In genomic region chr7:47537716-47538640, GRCh38 we compare ENCODE assay signal across 12 cellular contexts. TPM values are rescaled to one million over a fixed set of nuclear protein-coding genes. Genes with fewer than 3 reads are reported as not detected.
DNase-seq lines count a peak whose midpoint lies in the region; ATAC-seq and TF ChIP-seq lines count a peak whose summit lies in the region.
"Had no signal": no experiment of that assay in that cellular context is flagged by ENCODE, and none has a peak within 500 bp of the region (broad histone marks: within the 10 kb centered on the region; RNA-seq: fewer than 3 reads in every experiment).

No MANE protein-coding gene starts in this region.

- DNase-seq in BJ (ENCODE audit: low read depth) (no peak), adipocyte (ENCODE audit: low read depth) (peak; percentile 11), retinal pigment epithelial cell (ENCODE audit: low read depth) (no peak), NOMO-1 (lab: John Stamatoyannopoulos, UW; ENCODE audit: unreplicated experiment in 2 of 2) (no peak), NCI-H510A treated with DMSO at 0.1 percent for 48 hours (lab: John Stamatoyannopoulos, UW) (no peak)
- DNase-seq in activated T-cell treated with anti-CD3 and anti-CD28 coated beads, Interleukin-2, amount 50 U/mL, for 24 hours: no peak
- DNase-seq: activated CD4-positive, alpha-beta memory T cell treated with anti-CD3 and anti-CD28 coated beads for 36 hours; NCI-H1694 treated with DMSO at 0.1 percent for 48 hours; RPMI8226; stimulated activated naive B cell treated with anti-CD40 and anti-IgM and Interleukin-4, amounts not matched to agents 10 μg/mL and 1 μg/mL and 100 μg/mL, for 72 hours had no signal

- TF ChIP-seq CTCF in BJ (IDR thresholded peaks at IDR 0.05; ENCODE audit: insufficient read depth, low read depth, low read length) (no peak), retinal pigment epithelial cell (conservative IDR thresholded peaks at IDR 0.05; ENCODE audit: low read depth, low read length) (no peak)

- H3K9me3 ChIP-seq in adipocyte (ENCODE audit: control insufficient read depth, low read length): no peaks in the 10 kb centered on the region
- H3K9me3 ChIP-seq in iPS-18c (ENCODE audit: control insufficient read depth, insufficient read depth, low read length): peaks cover 3% of the 10 kb centered on the region

- no peaks in the 10 kb centered on the region for H3K36me3 Mint-ChIP-seq in activated T-cell treated with anti-CD3 and anti-CD28 coated beads, Interleukin-2, amount 50 U/mL, for 24 hours (ENCODE audit: low read depth)
- H3K36me3 Mint-ChIP-seq: activated CD4-positive, alpha-beta memory T cell treated with anti-CD3 and anti-CD28 coated beads for 36 hours had no signal

- peak overlapping the region; percentile 13 for H3K9ac ChIP-seq in adipocyte (ENCODE audit: low read length)

- no peaks in the 10 kb centered on the region for H3K27me3 ChIP-seq in BJ (ENCODE audit: control insufficient read depth, insufficient read depth, low read length)
- peaks cover 21% of the 10 kb centered on the region for H3K27me3 ChIP-seq in adipocyte (replicated peaks; ENCODE audit: control insufficient read depth, insufficient read depth, low read length)

- H3K27me3 Mint-ChIP-seq in activated T-cell treated with anti-CD3 and anti-CD28 coated beads, Interleukin-2, amount 50 U/mL, for 24 hours: peaks cover 34% of the 10 kb centered on the region

- CTCF ChIA-PET in BJ (lab: Yijun Ruan, JAX): no interaction called here

- ATAC-seq in HG02840 (IDR thresholded peaks at IDR 0.05; ENCODE audit: low FRiP score, unreplicated experiment): no peak

- peaks cover 4% of the 10 kb centered on the region for H3K36me3 ChIP-seq in BJ (ENCODE audit: control insufficient read depth, insufficient read depth, low read length)
- no peaks in the 10 kb centered on the region for H3K36me3 ChIP-seq in adipocyte (ENCODE audit: control insufficient read depth, insufficient read depth, low read length, severe bottlenecking)

- no peak overlapping the region for H3K27ac Mint-ChIP-seq in activated T-cell treated with anti-CD3 and anti-CD28 coated beads, Interleukin-2, amount 50 U/mL, for 24 hours
- H3K27ac Mint-ChIP-seq: activated CD4-positive, alpha-beta memory T cell treated with anti-CD3 and anti-CD28 coated beads for 36 hours; stimulated activated naive B cell treated with anti-CD40 and anti-IgM and Interleukin-4, amounts not matched to agents 10 μg/mL and 1 μg/mL and 100 μg/mL, for 72 hours had no signal

- no peaks in the 10 kb centered on the region for H3K4me1 Mint-ChIP-seq in activated T-cell treated with anti-CD3 and anti-CD28 coated beads, Interleukin-2, amount 50 U/mL, for 24 hours (ENCODE audit: low read depth)

- POLR2A ChIA-PET in BJ (lab: Charles Lee): interaction anchor here (0.6 to 0.7 kb wide), 2 partner anchors 13 to 55 kb away, joined by 3 to 4 read pairs; no protein-coding TSS in a partner anchor

- H3K4me3 ChIP-seq in BJ (ENCODE audit: low read depth, low read length): peak overlapping the region; percentile 67
- H3K4me3 ChIP-seq in adipocyte (ENCODE audit: low read length): peak overlapping the region; percentile 72
- H3K4me3 ChIP-seq in iPS-18c (ENCODE audit: insufficient read depth, low read depth, low read length): peak overlapping the region; percentile 59; the same call in 1 of the 2 replicates
- peak overlapping the region; percentile 80 for H3K4me3 ChIP-seq in retinal pigment epithelial cell (ENCODE audit: low read length)

- H3K9me3 Mint-ChIP-seq in activated T-cell treated with anti-CD3 and anti-CD28 coated beads, Interleukin-2, amount 50 U/mL, for 24 hours: no peaks in the 10 kb centered on the region
- H3K9me3 Mint-ChIP-seq: activated CD4-positive, alpha-beta memory T cell treated with anti-CD3 and anti-CD28 coated beads for 36 hours; stimulated activated naive B cell treated with anti-CD40 and anti-IgM and Interleukin-4, amounts not matched to agents 10 μg/mL and 1 μg/mL and 100 μg/mL, for 72 hours had no signal

- H3K4me3 Mint-ChIP-seq in activated T-cell treated with anti-CD3 and anti-CD28 coated beads, Interleukin-2, amount 50 U/mL, for 24 hours: no peak overlapping the region
- H3K4me3 Mint-ChIP-seq: activated CD4-positive, alpha-beta memory T cell treated with anti-CD3 and anti-CD28 coated beads for 36 hours had no signal

- H3K4me1 ChIP-seq in adipocyte (ENCODE audit: control insufficient read depth, insufficient read depth, low read length): peaks cover 17% of the 10 kb centered on the region

RNA-seq across cellular contexts. Expression of gene TNS3, which starts 43.9 kb away (rescaled TPM):
- polyA plus RNA-seq in BJ (2011; rRNA removed): 94.2 and 126 TPM in 2 replicates
- polyA minus RNA-seq in BJ (2011; rRNA and poly(A)+ RNA removed): 212 and 247 TPM in 2 replicates
